In genomic region chr22:25563757-25564319, GRCh38 we compare ENCODE assay signal across 8 cellular contexts. TPM values are rescaled to one million over a fixed set of nuclear protein-coding genes. Genes with fewer than 3 reads are reported as not detected.
DNase-seq lines count a peak whose midpoint lies in the region; ATAC-seq, FAIRE-seq and TF ChIP-seq lines count a peak whose summit lies in the region.

No MANE protein-coding gene starts in this region.

- H3K9ac ChIP-seq in BLaER1 treated with 17β-estradiol and CSF1 and Interleukin-3, amounts not matched to agents 10 nM and 100 nM = peak overlapping the region; percentile 88 to 96 (median 92)
- H3K9ac ChIP-seq in kidney (ENCODE audit: low read length in 2 of 2) = peak overlapping the region; percentile 41 to 48

- H3K27ac ChIP-seq in BLaER1 treated with 17β-estradiol and CSF1 and Interleukin-3, amounts not matched to agents 10 nM and 100 nM = peak overlapping the region; percentile 78 to 96 (median 87)
- H3K27ac ChIP-seq in kidney (ENCODE audit: low read depth in 2 of 2, low read length in 2 of 2) = peak overlapping the region; percentile 29 to 65

- H3K4me1 ChIP-seq in BLaER1 treated with 17β-estradiol and CSF1 and Interleukin-3, amounts not matched to agents 10 nM and 100 nM = peaks cover 51 to 85% (median 70%) of the 10 kb centered on the region in 10 experiments
- H3K4me1 ChIP-seq in kidney (ENCODE audit: control insufficient read depth in 1 of 2, insufficient read depth in 1 of 2, low read depth in 1 of 2, low read length in 2 of 2) = peaks cover 0 to 5% of the 10 kb centered on the region in 2 donors

- DNase-seq in NOMO-1 (lab: John Stamatoyannopoulos, UW; ENCODE audit: unreplicated experiment in 2 of 2) = peak; percentile 42 to 75
- DNase-seq in astrocyte of the cerebellum (ENCODE audit: low read depth) = no peak
- no peak for DNase-seq in kidney
- DNase-seq in stimulated activated CD4-positive, alpha-beta T cell treated with anti-CD3 and anti-CD28 coated beads, Interleukin-2, amount 100 ng/mL, for 4 hours (ENCODE audit: low read depth) = peak; percentile 7
- no peak for DNase-seq in DMS153 treated with DMSO at 0.1 percent for 48 hours (lab: John Stamatoyannopoulos, UW; ENCODE audit: unreplicated experiment)

- ATAC-seq in GM21529 (IDR thresholded peaks at IDR 0.05; ENCODE audit: unreplicated experiment) = peak; percentile 18
- ATAC-seq in GM18873 (IDR thresholded peaks at IDR 0.05; ENCODE audit: low FRiP score, unreplicated experiment) = no peak

- peaks cover 0 to 10% (median 0%) of the 10 kb centered on the region in 11 experiments; a peak in 5 of 22 replicates for H4K20me1 ChIP-seq in BLaER1 treated with 17β-estradiol and CSF1 and Interleukin-3, amounts not matched to agents 10 nM and 100 nM

- peak overlapping the region; percentile 91 to 100 (median 98) for H3K4me2 ChIP-seq in BLaER1 treated with 17β-estradiol and CSF1 and Interleukin-3, amounts not matched to agents 10 nM and 100 nM

- intact Hi-C loops in kidney (cut with DNase I) = no loop called here

- no peak for FAIRE-seq in kidney (lab: Jason Lieb, UNC)

- no peaks in the 10 kb centered on the region for H3K36me3 ChIP-seq in BLaER1 treated with 17β-estradiol and CSF1 and Interleukin-3, amounts not matched to agents 10 nM and 100 nM
- H3K36me3 ChIP-seq in kidney (ENCODE audit: control insufficient read depth in 1 of 2, insufficient read depth in 2 of 2, low read length in 2 of 2) = no peaks in the 10 kb centered on the region

- no peaks in the 10 kb centered on the region for H3K9me3 ChIP-seq in BLaER1 treated with 17β-estradiol and CSF1 and Interleukin-3, amounts not matched to agents 10 nM and 100 nM (replicated peaks in 1 of 11)
- no peaks in the 10 kb centered on the region for H3K9me3 ChIP-seq in kidney (ENCODE audit: control insufficient read depth in 1 of 2, low read length in 2 of 2)

- TF ChIP-seq CTCF in astrocyte of the cerebellum (IDR thresholded peaks at IDR 0.05; ENCODE audit: low read depth, low read length, missing control alignments) = no peak
- no peak for TF ChIP-seq CTCF in kidney (IDR thresholded peaks at IDR 0.05; ENCODE audit: borderline replicate concordance, extremely low read depth, insufficient read depth)

- H3K27me3 ChIP-seq in BLaER1 treated with 17β-estradiol and CSF1 and Interleukin-3, amounts not matched to agents 10 nM and 100 nM = no peaks in the 10 kb centered on the region

- peak overlapping the region; percentile 84 to 100 (median 98) for H3K4me3 ChIP-seq in BLaER1 treated with 17β-estradiol and CSF1 and Interleukin-3, amounts not matched to agents 10 nM and 100 nM
- H3K4me3 ChIP-seq in astrocyte of the cerebellum (ENCODE audit: low read depth, low read length) (peak overlapping the region; percentile 58), kidney (ENCODE audit: low read length in 2 of 2) (peak overlapping the region; percentile 49 to 59)

- in situ Hi-C loops in astrocyte of the cerebellum (cut with HindIII; ENCODE audit: low sequenced_read_pairs) = no loop called here

RNA-seq across cellular contexts. Expression of gene GRK3, which starts 0.6 kb away (rescaled TPM):
- total RNA-seq in kidney = 11.5 TPM
- polyA plus RNA-seq in kidney (ENCODE audit: insufficient read depth, low read depth, low replicate concordance) = 1.6 TPM

Comparison
In these comparisons a context has a peak if more than half of its experiments do, and no peak if none do; other contexts are left out.
1. DNase-seq: peak in NOMO-1 (2 of 2) and stimulated activated CD4-positive, alpha-beta T cell treated with anti-CD3 and anti-CD28 coated beads, Interleukin-2, amount 100 ng/mL, for 4 hours (single experiment); none in astrocyte of the cerebellum (single experiment), kidney (single experiment) and DMS153 treated with DMSO at 0.1 percent for 48 hours (single experiment).
2. Peak in every context shown above with its lines, with median percentiles within 50 percentile points of each other: H3K4me3 ChIP-seq.